8 cellular contexts compared by ENCODE assay signal in genomic region chr20:45971425-45971674, GRCh38. TPM values are rescaled to one million over a fixed set of nuclear protein-coding genes. Genes with fewer than 3 reads are reported as not detected.
DNase-seq lines count a peak whose midpoint lies in the region; ATAC-seq and TF ChIP-seq lines count a peak whose summit lies in the region.

No MANE protein-coding gene starts in this region.

- peak overlapping the region; percentile 97 to 99 for H3K27ac Mint-ChIP-seq in activated naive CD4-positive, alpha-beta T cell treated with anti-CD3 and anti-CD28 coated beads, Interleukin-2, amount 50 U/mL, for 72 hours

- H3K9me3 Mint-ChIP-seq in activated naive CD4-positive, alpha-beta T cell treated with anti-CD3 and anti-CD28 coated beads, Interleukin-2, amount 50 U/mL, for 72 hours, result peaks cover 0 to 4% of the 10 kb centered on the region in 2 donors

- H3K4me3 ChIP-seq in liver (ENCODE audit: low read depth in 1 of 3, low read length in 3 of 3), result peak overlapping the region; percentile 80 to 92 (median 83)
- peak overlapping the region; percentile 60 to 95 (median 73) for H3K4me3 ChIP-seq in upper lobe of left lung

- peak; percentile 21 for DNase-seq in activated CD8-positive, alpha-beta memory T cell treated with anti-CD3 and anti-CD28 coated beads, Interleukin-2, amount 50 U/mL, for 1 hour (ENCODE audit: extremely low read depth)
- DNase-seq in activated CD8-positive, alpha-beta memory T cell treated with anti-CD3 and anti-CD28 coated beads for 24 hours, result no peak
- DNase-seq in activated naive CD4-positive, alpha-beta T cell treated with anti-CD3 and anti-CD28 coated beads, Interleukin-2, amount 50 U/mL, for 72 hours (ENCODE audit: low spot score in 2 of 2), result no peak
- DNase-seq in upper lobe of left lung (no peak), SHP77 (lab: John Stamatoyannopoulos, UW) (no peak)

- H3K9me3 ChIP-seq in liver (ENCODE audit: control insufficient read depth in 4 of 4, low read length in 3 of 4) (no peaks in the 10 kb centered on the region), upper lobe of left lung (no peaks in the 10 kb centered on the region)

- TF ChIP-seq EP300 in upper lobe of left lung (IDR thresholded peaks at IDR 0.05), result no peak

- no peak for TF ChIP-seq RAD21 in liver (IDR thresholded peaks at IDR 0.05)

- peaks cover 6 to 29% of the 10 kb centered on the region in 2 donors for H3K36me3 Mint-ChIP-seq in activated naive CD4-positive, alpha-beta T cell treated with anti-CD3 and anti-CD28 coated beads, Interleukin-2, amount 50 U/mL, for 72 hours

- ATAC-seq in HG03175 (IDR thresholded peaks at IDR 0.05; ENCODE audit: unreplicated experiment) (peak; percentile 21), upper lobe of left lung (ENCODE audit: low FRiP score in 2 of 2) (peak in 1 of 2 donors; percentile 28), GM18870 (IDR thresholded peaks at IDR 0.05; ENCODE audit: unreplicated experiment) (no peak)
- ATAC-seq in activated naive CD4-positive, alpha-beta T cell treated with anti-CD3 and anti-CD28 coated beads, Interleukin-2, amount 50 U/mL, for 72 hours, result peak in 1 of 2 donors; percentile 33

- H3K27ac ChIP-seq in liver (ENCODE audit: low read depth in 1 of 2, low read length in 2 of 2) (peak overlapping the region; percentile 98 to 99), upper lobe of left lung (peak overlapping the region; percentile 99 to 100 (median 100))

- no peak for TF ChIP-seq POLR2A in upper lobe of left lung (IDR thresholded peaks at IDR 0.05)

- H3K36me3 ChIP-seq in liver (ENCODE audit: control insufficient read depth in 4 of 4, insufficient read depth in 3 of 4, low read depth in 1 of 4, low read length in 3 of 4) (peaks cover 4 to 24% (median 16%) of the 10 kb centered on the region in 4 donors), upper lobe of left lung (peaks cover 14 to 33% (median 32%) of the 10 kb centered on the region in 4 donors)

- 2% methylated on average over 14 of the region's 14 CpGs for WGBS in liver
- 0% methylated on average over 10 of the region's 14 CpGs; no CpG with 5 or more reads in 1 of the 2 donors for WGBS in upper lobe of left lung, 2 donors

- H3K4me1 ChIP-seq in liver (ENCODE audit: control insufficient read depth in 4 of 4, insufficient read depth in 4 of 4, low read length in 3 of 4) (peaks cover 2 to 18% (median 14%) of the 10 kb centered on the region in 4 donors), upper lobe of left lung (peaks cover 18 to 36% (median 29%) of the 10 kb centered on the region in 4 donors)

- no peak for TF ChIP-seq CTCF in liver (IDR thresholded peaks at IDR 0.05; ENCODE audit: low read depth, low read length, missing input control)
- TF ChIP-seq CTCF in upper lobe of left lung (IDR thresholded peaks at IDR 0.05), result no peak

- H3K27me3 ChIP-seq in liver (ENCODE audit: control insufficient read depth in 4 of 4, insufficient read depth in 4 of 4, low read length in 3 of 4) (no peaks in the 10 kb centered on the region), upper lobe of left lung (no peaks in the 10 kb centered on the region)

- peak overlapping the region; percentile 57 to 70 for H3K9ac ChIP-seq in liver (ENCODE audit: low read depth in 1 of 2, low read length in 2 of 2)

TF ChIP-seq in liver, 16 proteins besides CTCF, POLR2A, EP300 and RAD21:
- no peak for TF ChIP-seq FOXA1 (IDR thresholded peaks at IDR 0.05)
- TF ChIP-seq REST (IDR thresholded peaks at IDR 0.05), result no peak
- no peak for TF ChIP-seq ATF3 (IDR thresholded peaks at IDR 0.05)
- no peak for TF ChIP-seq EGR1 (IDR thresholded peaks at IDR 0.05; ENCODE audit: low read depth in 2 of 2)
- TF ChIP-seq TAF1 (conservative IDR thresholded peaks at IDR 0.05), result no peak
- TF ChIP-seq NR2F2 (IDR thresholded peaks at IDR 0.05), result peak; percentile 2

RNA-seq across cellular contexts. Expression of gene ZNF335, which starts 0.7 kb away (rescaled TPM):
- total RNA-seq in activated naive CD4-positive, alpha-beta T cell treated with anti-CD3 and anti-CD28 coated beads, Interleukin-2, amount 50 U/mL, for 72 hours, result 10 to 100 TPM; 31.0 to 62.6 TPM
- total RNA-seq in liver, result 10 to 100 TPM in 1 of 2 donors, 1 to 10 TPM in 1; 9.1 to 14.6 TPM
- 1 to 10 TPM; 3.0 to 4.1 TPM for polyA plus RNA-seq in liver
- total RNA-seq in upper lobe of left lung, result 10 to 100 TPM; 17.4 to 41.9 (median 23.0) TPM

RNA-seq across cellular contexts. Expression of gene PCIF1, which starts 36.9 kb away (rescaled TPM):
- total RNA-seq in activated naive CD4-positive, alpha-beta T cell treated with anti-CD3 and anti-CD28 coated beads, Interleukin-2, amount 50 U/mL, for 72 hours, result 10 to 100 TPM; 31.8 to 51.0 TPM
- 10 to 100 TPM; 11.5 TPM for total RNA-seq in liver
- polyA plus RNA-seq in liver, result 10 to 100 TPM in 1 of 2 donors, 1 to 10 TPM in 1; 9.2 to 12.4 TPM
- total RNA-seq in upper lobe of left lung, result 10 to 100 TPM; 41.7 to 59.7 (median 47.1) TPM

RNA-seq across cellular contexts. Expression of gene MMP9, which starts 37.4 kb away (rescaled TPM):
- total RNA-seq in activated naive CD4-positive, alpha-beta T cell treated with anti-CD3 and anti-CD28 coated beads, Interleukin-2, amount 50 U/mL, for 72 hours, result under 1 TPM in 1 of 2 donors, not detected in 1; 0.10 TPM
- total RNA-seq in liver (1 to 10 TPM in 1 of 2 donors, under 1 TPM in 1; 0.84 to 5.4 TPM), upper lobe of left lung (10 to 100 TPM in 4 of 6 donors, 1 to 10 TPM in 2; 4.2 to 20.8 (median 14.2) TPM)
- 1 to 10 TPM in 1 of 2 donors, under 1 TPM in 1; 0.29 to 1.6 TPM for polyA plus RNA-seq in liver

RNA-seq across cellular contexts. Expression of gene SLC12A5, which starts 57.7 kb away (rescaled TPM):
- under 1 TPM; 0.34 to 0.66 TPM for total RNA-seq in activated naive CD4-positive, alpha-beta T cell treated with anti-CD3 and anti-CD28 coated beads, Interleukin-2, amount 50 U/mL, for 72 hours
- total RNA-seq in liver (under 1 TPM in 1 of 2 donors, not detected in 1; 0.33 TPM), upper lobe of left lung (1 to 10 TPM in 1 of 6 donors, under 1 TPM in 1, not detected in 4; 0.69 to 1.3 TPM)
- polyA plus RNA-seq in liver, result 1 to 10 TPM in 1 of 2 donors, not detected in 1; 1.5 TPM

RNA-seq across cellular contexts. Expression of gene PLTP, which starts 59.4 kb away (rescaled TPM):
- 10 to 100 TPM; 11.0 to 12.9 TPM for total RNA-seq in activated naive CD4-positive, alpha-beta T cell treated with anti-CD3 and anti-CD28 coated beads, Interleukin-2, amount 50 U/mL, for 72 hours
- 10 to 100 TPM; 66.5 to 69.5 TPM for total RNA-seq in liver
- polyA plus RNA-seq in liver, result 10 to 100 TPM; 22.5 to 54.9 TPM
- 100 to 1,000 TPM in 2 of 6 donors, 10 to 100 TPM in 4; 28.9 to 169 (median 57.8) TPM for total RNA-seq in upper lobe of left lung
